In genomic region chr14:88384653-88385205, GRCh38 we compare ENCODE assay signal across 8 cellular contexts. TPM values are rescaled to one million over a fixed set of nuclear protein-coding genes. Genes with fewer than 3 reads are reported as not detected.
DNase-seq lines count a peak whose midpoint lies in the region; ATAC-seq and TF ChIP-seq lines count a peak whose summit lies in the region.

No MANE protein-coding gene starts in this region.

- H3K9me3 Mint-ChIP-seq in GM23338, result no peaks in the 10 kb centered on the region

- H3K9me2 ChIP-seq in GM23338 (ENCODE audit: insufficient read depth), result no peaks in the 10 kb centered on the region
- no peaks in the 10 kb centered on the region for H3K9me2 ChIP-seq in SK-N-SH

- H3K27me3 ChIP-seq in GM23338 (ENCODE audit: insufficient read depth) (no peaks in the 10 kb centered on the region), SK-N-SH (ENCODE audit: insufficient read depth) (no peaks in the 10 kb centered on the region), parathyroid adenoma (ENCODE audit: control insufficient read depth, insufficient read depth, low read length) (no peaks in the 10 kb centered on the region)

- no peak for TF ChIP-seq RAD21 in SK-N-SH (IDR thresholded peaks at IDR 0.05; ENCODE audit: low read length)

- CTCF ChIA-PET in SK-N-SH (lab: Yijun Ruan, JAX), result interaction anchor here (1.1 to 9.2 kb wide), 3 partner anchors 190 to 372 kb away, joined by 3 to 135 read pairs (median 11); no protein-coding TSS in a partner anchor

- TF ChIP-seq EP300 in SK-N-SH (IDR thresholded peaks at IDR 0.05; ENCODE audit: borderline replicate concordance in 1 of 2, low read depth in 1 of 2, low read length in 1 of 2), result no peak

- H3K27ac Mint-ChIP-seq in GM23338, result no peak overlapping the region

- no peak overlapping the region for H3K27ac ChIP-seq in GM23338 (ENCODE audit: low read depth)
- peak overlapping the region; percentile 57 to 85; a peak in 3 of 4 replicates for H3K27ac ChIP-seq in SK-N-SH (ENCODE audit: low read depth in 2 of 2, low read length in 1 of 2)
- peak overlapping the region; percentile 60 for H3K27ac ChIP-seq in parathyroid adenoma

- POLR2A ChIA-PET in SK-N-SH (lab: Yijun Ruan, JAX), result interaction anchor here (0.8 kb wide), 1 partner anchor 392 kb away, joined by 3 read pairs; the partner anchor contains the start of gene GALC

- H3F3A ChIP-seq in GM23338 (replicated peaks; ENCODE audit: low read depth) (no peaks in the 10 kb centered on the region), SK-N-SH (replicated peaks; ENCODE audit: insufficient read depth) (no peaks in the 10 kb centered on the region)

- ATAC-seq in GM23338 (no peak), GM21360 (IDR thresholded peaks at IDR 0.05; ENCODE audit: unreplicated experiment) (no peak), HG02852 (IDR thresholded peaks at IDR 0.05; ENCODE audit: unreplicated experiment) (no peak), GM21447 (IDR thresholded peaks at IDR 0.05; ENCODE audit: unreplicated experiment) (no peak)

- H4K20me1 ChIP-seq in GM23338 (replicated peaks; ENCODE audit: insufficient read depth), result no peaks in the 10 kb centered on the region
- no peaks in the 10 kb centered on the region for H4K20me1 ChIP-seq in SK-N-SH (ENCODE audit: insufficient read depth)

- no peak for TF ChIP-seq CTCF in GM23338 (conservative IDR thresholded peaks at IDR 0.05; ENCODE audit: low read depth in 2 of 2)
- no peak for TF ChIP-seq CTCF in SK-N-SH (IDR thresholded peaks at IDR 0.05)
- no peak for TF ChIP-seq CTCF in parathyroid adenoma (IDR thresholded peaks at IDR 0.05)

- H3K27me3 Mint-ChIP-seq in GM23338 (ENCODE audit: insufficient read depth, low read depth, poor library complexity), result peaks cover 12% of the 10 kb centered on the region

- peak overlapping the region; percentile 75 for H3K9ac ChIP-seq in SK-N-SH
- peak overlapping the region; percentile 75 for H3K9ac ChIP-seq in parathyroid adenoma

- no peaks in the 10 kb centered on the region for H3K36me3 Mint-ChIP-seq in GM23338 (ENCODE audit: low read depth)

- DNase-seq in GM23338 (ENCODE audit: low spot score) (no peak), SK-N-SH (peak; percentile 4), fibroblast of gingiva (ENCODE audit: low read depth) (peak; percentile 32), OCI-M2 (lab: John Stamatoyannopoulos, UW; ENCODE audit: unreplicated experiment) (no peak)

- H3K4me1 Mint-ChIP-seq in GM23338, result peaks cover 11% of the 10 kb centered on the region; the same call in 2 of the 3 replicates

- H3K36me3 ChIP-seq in GM23338 (ENCODE audit: insufficient read depth), result no peaks in the 10 kb centered on the region
- no peaks in the 10 kb centered on the region for H3K36me3 ChIP-seq in SK-N-SH (replicated peaks in 1 of 2; ENCODE audit: control insufficient read depth in 1 of 2, insufficient read depth in 2 of 2, low read length in 1 of 2)
- no peaks in the 10 kb centered on the region for H3K36me3 ChIP-seq in parathyroid adenoma (ENCODE audit: control insufficient read depth, insufficient read depth, low read length)

- 21% methylated on average over 5 of the region's 5 CpGs for WGBS in SK-N-SH (ENCODE audit: low lambda C conversion rate)

- H3K4me1 ChIP-seq in GM23338 (ENCODE audit: insufficient read depth) (peaks cover 8% of the 10 kb centered on the region), SK-N-SH (ENCODE audit: control insufficient read depth in 1 of 2, insufficient read depth in 2 of 2, low read depth in 1 of 2, low read length in 1 of 2) (peaks cover 0 to 8% of the 10 kb centered on the region in 2 experiments; a peak in 2 of 4 replicates), parathyroid adenoma (peaks cover 6% of the 10 kb centered on the region)

- peak overlapping the region; percentile 94 for H3K4me3 Mint-ChIP-seq in GM23338

- no peaks in the 10 kb centered on the region for H3K9me3 ChIP-seq in SK-N-SH
- H3K9me3 ChIP-seq in parathyroid adenoma (ENCODE audit: control insufficient read depth, low read length), result no peaks in the 10 kb centered on the region

- H3K4me2 ChIP-seq in GM23338 (peak overlapping the region; percentile 95), SK-N-SH (peak overlapping the region; percentile 84), parathyroid adenoma (ENCODE audit: low read length) (peak overlapping the region; percentile 83)

- H3K79me2 ChIP-seq in GM23338 (replicated peaks; ENCODE audit: insufficient read depth) (0 out of 2 replicates have a peak, but pooled peaks cover 10% of the 10 kb centered on the region), SK-N-SH (ENCODE audit: insufficient read depth) (peaks cover 7% of the 10 kb centered on the region; the same call in 1 of the 2 replicates), parathyroid adenoma (no peaks in the 10 kb centered on the region)

- peak overlapping the region; percentile 97 for H2AFZ ChIP-seq in GM23338
- peak overlapping the region; percentile 88 for H2AFZ ChIP-seq in SK-N-SH (ENCODE audit: low read depth)
- peak overlapping the region; percentile 92 for H2AFZ ChIP-seq in parathyroid adenoma

- peak overlapping the region; percentile 93 for H3K4me3 ChIP-seq in GM23338
- peak overlapping the region; percentile 85 to 97 for H3K4me3 ChIP-seq in SK-N-SH (ENCODE audit: low read depth in 2 of 2, low read length in 1 of 2)
- H3K4me3 ChIP-seq in parathyroid adenoma (ENCODE audit: low read depth, low read length), result peak overlapping the region; percentile 83

TF ChIP-seq in GM23338, 12 proteins besides CTCF, POLR2A, EP300 and RAD21 (continues in another document):
- TF ChIP-seq, protein P1, sequence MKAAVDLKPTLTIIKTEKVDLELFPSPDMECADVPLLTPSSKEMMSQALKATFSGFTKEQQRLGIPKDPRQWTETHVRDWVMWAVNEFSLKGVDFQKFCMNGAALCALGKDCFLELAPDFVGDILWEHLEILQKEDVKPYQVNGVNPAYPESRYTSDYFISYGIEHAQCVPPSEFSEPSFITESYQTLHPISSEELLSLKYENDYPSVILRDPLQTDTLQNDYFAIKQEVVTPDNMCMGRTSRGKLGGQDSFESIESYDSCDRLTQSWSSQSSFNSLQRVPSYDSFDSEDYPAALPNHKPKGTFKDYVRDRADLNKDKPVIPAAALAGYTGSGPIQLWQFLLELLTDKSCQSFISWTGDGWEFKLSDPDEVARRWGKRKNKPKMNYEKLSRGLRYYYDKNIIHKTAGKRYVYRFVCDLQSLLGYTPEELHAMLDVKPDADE (IDR thresholded peaks at IDR 0.05), result no peak

TF ChIP-seq in SK-N-SH, 30 proteins besides CTCF, POLR2A, EP300 and RAD21:
- TF ChIP-seq NFIC (IDR thresholded peaks at IDR 0.05; ENCODE audit: borderline replicate concordance) (no peak), ELF1 (IDR thresholded peaks at IDR 0.05) (no peak), JUND (IDR thresholded peaks at IDR 0.05) (no peak), RCOR1 (IDR thresholded peaks at IDR 0.05; ENCODE audit: low read length) (no peak), GABPA (IDR thresholded peaks at IDR 0.05; ENCODE audit: low read depth) (no peak), FOSL2 (IDR thresholded peaks at IDR 0.05; ENCODE audit: borderline replicate concordance, low read depth) (no peak), RXRA (IDR thresholded peaks at IDR 0.05; ENCODE audit: borderline replicate concordance, low read depth) (no peak), YY1 (IDR thresholded peaks at IDR 0.05; ENCODE audit: low read depth) (no peak)
- TF ChIP-seq, protein P2, sequence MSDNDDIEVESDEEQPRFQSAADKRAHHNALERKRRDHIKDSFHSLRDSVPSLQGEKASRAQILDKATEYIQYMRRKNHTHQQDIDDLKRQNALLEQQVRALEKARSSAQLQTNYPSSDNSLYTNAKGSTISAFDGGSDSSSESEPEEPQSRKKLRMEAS (IDR thresholded peaks at IDR 0.05; ENCODE audit: low read depth), result no peak
- TF ChIP-seq, protein P3, sequence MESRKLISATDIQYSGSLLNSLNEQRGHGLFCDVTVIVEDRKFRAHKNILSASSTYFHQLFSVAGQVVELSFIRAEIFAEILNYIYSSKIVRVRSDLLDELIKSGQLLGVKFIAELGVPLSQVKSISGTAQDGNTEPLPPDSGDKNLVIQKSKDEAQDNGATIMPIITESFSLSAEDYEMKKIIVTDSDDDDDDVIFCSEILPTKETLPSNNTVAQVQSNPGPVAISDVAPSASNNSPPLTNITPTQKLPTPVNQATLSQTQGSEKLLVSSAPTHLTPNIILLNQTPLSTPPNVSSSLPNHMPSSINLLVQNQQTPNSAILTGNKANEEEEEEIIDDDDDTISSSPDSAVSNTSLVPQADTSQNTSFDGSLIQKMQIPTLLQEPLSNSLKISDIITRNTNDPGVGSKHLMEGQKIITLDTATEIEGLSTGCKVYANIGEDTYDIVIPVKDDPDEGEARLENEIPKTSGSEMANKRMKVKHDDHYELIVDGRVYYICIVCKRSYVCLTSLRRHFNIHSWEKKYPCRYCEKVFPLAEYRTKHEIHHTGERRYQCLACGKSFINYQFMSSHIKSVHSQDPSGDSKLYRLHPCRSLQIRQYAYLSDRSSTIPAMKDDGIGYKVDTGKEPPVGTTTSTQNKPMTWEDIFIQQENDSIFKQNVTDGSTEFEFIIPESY (IDR thresholded peaks at IDR 0.05; ENCODE audit: borderline replicate concordance, low read depth), result no peak
- TF ChIP-seq, protein P4, sequence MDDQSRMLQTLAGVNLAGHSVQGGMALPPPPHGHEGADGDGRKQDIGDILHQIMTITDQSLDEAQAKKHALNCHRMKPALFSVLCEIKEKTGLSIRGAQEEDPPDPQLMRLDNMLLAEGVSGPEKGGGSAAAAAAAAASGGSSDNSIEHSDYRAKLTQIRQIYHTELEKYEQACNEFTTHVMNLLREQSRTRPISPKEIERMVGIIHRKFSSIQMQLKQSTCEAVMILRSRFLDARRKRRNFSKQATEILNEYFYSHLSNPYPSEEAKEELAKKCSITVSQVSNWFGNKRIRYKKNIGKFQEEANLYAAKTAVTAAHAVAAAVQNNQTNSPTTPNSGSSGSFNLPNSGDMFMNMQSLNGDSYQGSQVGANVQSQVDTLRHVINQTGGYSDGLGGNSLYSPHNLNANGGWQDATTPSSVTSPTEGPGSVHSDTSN (IDR thresholded peaks at IDR 0.05), result no peak
TF ChIP-seq in SK-N-SH: peak in this region for 0.

RNA-seq across cellular contexts. Expression of gene SPATA7, which starts 0.7 kb away (rescaled TPM):
- 11.7 and 16.5 TPM in 2 replicates for total RNA-seq in GM23338 (2014; rRNA removed; shearing (Covaris generic))
- polyA plus RNA-seq in GM23338 (2016; fragmentation: Nextera tagmentation; extraction: Ambion mirVana) (15.2 and 17.8 TPM in 2 replicates), SK-N-SH (2012; rRNA removed) (3.5 and 4.5 TPM in 2 replicates)
- polyA plus RNA-seq in SK-N-SH (2012; cell fraction: cytosol; rRNA removed), result 4.6 and 5.0 TPM in 2 replicates
- 5.9 and 8.8 TPM in 2 replicates for polyA plus RNA-seq in SK-N-SH (2012; cell fraction: nucleus; rRNA removed)

Comparison
In these comparisons a context has a peak if more than half of its experiments do, and no peak if none do; other contexts are left out.
1. DNase-seq: peak in SK-N-SH (single experiment) and fibroblast of gingiva (single experiment); none in GM23338 (single experiment) and OCI-M2 (single experiment).
2. Peak in every context shown above with its lines, with median percentiles within 50 percentile points of each other: H2AFZ ChIP-seq, H3K4me2 ChIP-seq and H3K4me3 ChIP-seq.